2 cellular contexts compared by ENCODE assay signal in the genomic region with DNA sequence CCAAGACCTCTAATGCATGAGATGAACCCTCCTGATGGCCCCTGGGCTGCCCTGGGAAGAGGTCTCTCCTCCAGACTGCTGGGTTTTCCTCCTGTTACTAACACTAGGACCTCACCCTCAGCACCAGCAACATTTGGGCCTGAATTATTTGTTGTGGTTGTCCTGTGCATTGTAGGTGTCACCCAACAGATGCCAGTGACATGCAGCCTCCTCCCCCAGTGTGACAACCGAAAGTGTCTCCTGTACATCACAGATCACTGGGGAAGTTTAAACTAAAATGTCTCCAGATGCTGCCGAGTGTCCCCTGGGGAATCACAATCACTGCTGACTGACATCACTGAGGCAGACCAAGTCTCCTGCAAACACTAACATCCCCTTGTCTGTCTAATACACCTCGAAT.
TF ChIP-seq lines count a peak whose summit lies in the region.

No MANE protein-coding gene starts in this region.

TF ChIP-seq in GM23338, 12 proteins besides CTCF, POLR2A, EP300 and RAD21:
- TF ChIP-seq ZNF114 (CRISPR knock-in tag; IDR thresholded peaks at IDR 0.05), result no peak
- TF ChIP-seq STAT1 (IDR thresholded peaks at IDR 0.05; ENCODE audit: unreplicated experiment), result no peak
- TF ChIP-seq ZNF331 (CRISPR knock-in tag; IDR thresholded peaks at IDR 0.05; ENCODE audit: low read depth), result no peak
- TF ChIP-seq JUNB (IDR thresholded peaks at IDR 0.05; ENCODE audit: unreplicated experiment), result no peak
- no peak for TF ChIP-seq CREB1 (CRISPR knock-in tag; IDR thresholded peaks at IDR 0.05; ENCODE audit: low read depth)
- TF ChIP-seq, protein P1, sequence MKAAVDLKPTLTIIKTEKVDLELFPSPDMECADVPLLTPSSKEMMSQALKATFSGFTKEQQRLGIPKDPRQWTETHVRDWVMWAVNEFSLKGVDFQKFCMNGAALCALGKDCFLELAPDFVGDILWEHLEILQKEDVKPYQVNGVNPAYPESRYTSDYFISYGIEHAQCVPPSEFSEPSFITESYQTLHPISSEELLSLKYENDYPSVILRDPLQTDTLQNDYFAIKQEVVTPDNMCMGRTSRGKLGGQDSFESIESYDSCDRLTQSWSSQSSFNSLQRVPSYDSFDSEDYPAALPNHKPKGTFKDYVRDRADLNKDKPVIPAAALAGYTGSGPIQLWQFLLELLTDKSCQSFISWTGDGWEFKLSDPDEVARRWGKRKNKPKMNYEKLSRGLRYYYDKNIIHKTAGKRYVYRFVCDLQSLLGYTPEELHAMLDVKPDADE (IDR thresholded peaks at IDR 0.05), result no peak
- TF ChIP-seq EZH2phosphoT487 (IDR thresholded peaks at IDR 0.05; ENCODE audit: unreplicated experiment), result no peak

TF ChIP-seq in GM12878, 131 proteins besides CTCF, POLR2A, EP300 and RAD21 (continued from another document):
- TF ChIP-seq ZNF24 (IDR thresholded peaks at IDR 0.05) (no peak), BCL11A (IDR thresholded peaks at IDR 0.05; ENCODE audit: low read depth, low read length) (no peak), PKNOX1 (IDR thresholded peaks at IDR 0.05) (no peak), ZNF687 (IDR thresholded peaks at IDR 0.05) (no peak), CHD2 (IDR thresholded peaks at IDR 0.05; ENCODE audit: borderline replicate concordance, low read depth, low read length) (no peak), HDAC6 (IDR thresholded peaks at IDR 0.05; ENCODE audit: unreplicated experiment) (no peak)
